10 cellular contexts compared by ENCODE assay signal in genomic region chr7:29146888-29147609, GRCh38. TPM values are rescaled to one million over a fixed set of nuclear protein-coding genes. Genes with fewer than 3 reads are reported as not detected.
DNase-seq lines count a peak whose midpoint lies in the region; ATAC-seq and TF ChIP-seq lines count a peak whose summit lies in the region.
"Had no signal": no experiment of that assay in that cellular context is flagged by ENCODE, and none has a peak within 500 bp of the region (broad histone marks: within the 10 kb centered on the region; RNA-seq: fewer than 3 reads in every experiment).

No MANE protein-coding gene starts in this region.

- ATAC-seq in Right ventricle myocardium inferior (peak; percentile 38), body of pancreas (no peak), lower lobe of right lung (peak; percentile 36 to 61), GM18505 (IDR thresholded peaks at IDR 0.05; ENCODE audit: unreplicated experiment) (no peak)

- H3K4me3 ChIP-seq in body of pancreas (no peak overlapping the region), lower lobe of right lung (peak overlapping the region; percentile 53), uterus (peak overlapping the region; percentile 31 to 42)
- H3K4me3 ChIP-seq: BLaER1 treated with 17β-estradiol and CSF1 and Interleukin-3, amounts not matched to agents 10 nM and 100 nM had no signal

- H3K9me3 ChIP-seq in body of pancreas (no peaks in the 10 kb centered on the region), lower lobe of right lung (no peaks in the 10 kb centered on the region), uterus (no peaks in the 10 kb centered on the region)

- 33 to 44% methylated on average over 14 of the region's 14 CpGs for WGBS in body of pancreas, 2 donors

- intact Hi-C loops in Right ventricle myocardium inferior (cut with DNase I) (no loop called here), cardiac septum (cut with DNase I) (no loop called here), body of pancreas (cut with DNase I) (no loop called here), lower lobe of right lung (cut with DNase I) (no loop called here), uterus (cut with DNase I; ENCODE audit: low total_unique reads) (loop anchor here (10.0 kb wide), 1 partner anchor 388 kb away; no protein-coding TSS in a partner anchor)

- peak in 4 of 7 experiments; percentile 22 to 33 (median 28) for TF ChIP-seq CTCF in body of pancreas (IDR thresholded peaks at IDR 0.05)
- no peak for TF ChIP-seq CTCF in lower lobe of right lung (IDR thresholded peaks at IDR 0.05)
- TF ChIP-seq CTCF in uterus (IDR thresholded peaks at IDR 0.05) = no peak

- H3K27ac ChIP-seq in body of pancreas = peak overlapping the region in 1 of 4 donors; percentile 26
- no peak overlapping the region for H3K27ac ChIP-seq in lower lobe of right lung
- peak overlapping the region in 1 of 2 donors; percentile 54 for H3K27ac ChIP-seq in uterus
- H3K27ac ChIP-seq: BLaER1 treated with 17β-estradiol and CSF1 and Interleukin-3, amounts not matched to agents 10 nM and 100 nM had no signal

- DNase-seq in Right ventricle myocardium inferior (ENCODE audit: missing footprints) (peak; percentile 73), cardiac septum (ENCODE audit: low spot score) (no peak), body of pancreas (peak; percentile 28 to 71 (median 54)), lower lobe of right lung (no peak), uterus (peak in 1 of 2 donors; percentile 27), NCI-H1436 treated with DMSO at 0.1 percent for 48 hours (lab: John Stamatoyannopoulos, UW) (no peak), foreskin melanocyte (no peak)
- DNase-seq: activated naive CD4-positive, alpha-beta T cell treated with anti-CD3 and anti-CD28 coated beads, Interleukin-2, amount 50 U/mL, for 16 hours had no signal

- TF ChIP-seq POLR2A in body of pancreas (IDR thresholded peaks at IDR 0.05) = no peak
- TF ChIP-seq POLR2A in uterus (IDR thresholded peaks at IDR 0.05) = no peak
- TF ChIP-seq POLR2A in GM18505 (IDR thresholded peaks at IDR 0.05; ENCODE audit: borderline replicate concordance, extremely low read depth, insufficient read depth, insufficient read length) = no peak

- H3K36me3 ChIP-seq in body of pancreas (replicated peaks in 1 of 2; ENCODE audit: insufficient read depth in 1 of 2, low read depth in 2 of 2) (no peaks in the 10 kb centered on the region), lower lobe of right lung (no peaks in the 10 kb centered on the region), uterus (no peaks in the 10 kb centered on the region)
- H3K36me3 ChIP-seq: BLaER1 treated with 17β-estradiol and CSF1 and Interleukin-3, amounts not matched to agents 10 nM and 100 nM had no signal

- H3K4me1 ChIP-seq in body of pancreas = peaks cover 20% of the 10 kb centered on the region
- peaks cover 11% of the 10 kb centered on the region for H3K4me1 ChIP-seq in lower lobe of right lung
- peaks cover 0 to 4% of the 10 kb centered on the region in 2 donors for H3K4me1 ChIP-seq in uterus
- H3K4me1 ChIP-seq: BLaER1 treated with 17β-estradiol and CSF1 and Interleukin-3, amounts not matched to agents 10 nM and 100 nM had no signal

- H3K27me3 ChIP-seq in body of pancreas (peaks cover 0 to 9% of the 10 kb centered on the region in 2 donors), lower lobe of right lung (ENCODE audit: low read depth) (peaks cover 12% of the 10 kb centered on the region), uterus (no peaks in the 10 kb centered on the region)

RNA-seq across cellular contexts. Expression of gene CPVL, which starts 0.7 kb away (rescaled TPM):
- 50.6 TPM for total RNA-seq in Right ventricle myocardium inferior
- total RNA-seq in cardiac septum = 86.9 TPM
- total RNA-seq in body of pancreas = 10 to 100 TPM in 1 of 2 donors, 1 to 10 TPM in 1; 4.0 to 17.9 TPM
- 49.4 TPM for total RNA-seq in lower lobe of right lung
- total RNA-seq in uterus = 10 to 100 TPM in 3 of 4 donors, 1 to 10 TPM in 1; 8.5 to 21.1 (median 14.5) TPM

RNA-seq across cellular contexts. Expression of gene CHN2, which starts 47.5 kb away (rescaled TPM):
- total RNA-seq in Right ventricle myocardium inferior (20.2 TPM), cardiac septum (33.6 TPM), body of pancreas (10 to 100 TPM; 55.7 to 58.6 TPM), lower lobe of right lung (14.2 TPM), uterus (10 to 100 TPM in 3 of 4 donors, 1 to 10 TPM in 1; 9.8 to 22.9 (median 18.3) TPM)

Comparison
In these comparisons a context has a peak if more than half of its experiments do, and no peak if none do; other contexts are left out.
1. DNase-seq: peak in Right ventricle myocardium inferior (single experiment) and body of pancreas (4 of 4); none in cardiac septum (single experiment), lower lobe of right lung (single experiment), NCI-H1436 treated with DMSO at 0.1 percent for 48 hours (single experiment) and foreskin melanocyte (single experiment).
2. ATAC-seq: peak in Right ventricle myocardium inferior (single experiment) and lower lobe of right lung (2 of 2); none in body of pancreas (single experiment) and GM18505 (single experiment).
3. H3K4me3 ChIP-seq: peak in lower lobe of right lung (single experiment) and uterus (2 of 2); none in body of pancreas (0 of 2).
4. CTCF ChIP-seq: peak in body of pancreas (4 of 7); none in lower lobe of right lung (single experiment) and uterus (0 of 4).